ENCODE assay signal across 6 cellular contexts in the genomic region with DNA sequence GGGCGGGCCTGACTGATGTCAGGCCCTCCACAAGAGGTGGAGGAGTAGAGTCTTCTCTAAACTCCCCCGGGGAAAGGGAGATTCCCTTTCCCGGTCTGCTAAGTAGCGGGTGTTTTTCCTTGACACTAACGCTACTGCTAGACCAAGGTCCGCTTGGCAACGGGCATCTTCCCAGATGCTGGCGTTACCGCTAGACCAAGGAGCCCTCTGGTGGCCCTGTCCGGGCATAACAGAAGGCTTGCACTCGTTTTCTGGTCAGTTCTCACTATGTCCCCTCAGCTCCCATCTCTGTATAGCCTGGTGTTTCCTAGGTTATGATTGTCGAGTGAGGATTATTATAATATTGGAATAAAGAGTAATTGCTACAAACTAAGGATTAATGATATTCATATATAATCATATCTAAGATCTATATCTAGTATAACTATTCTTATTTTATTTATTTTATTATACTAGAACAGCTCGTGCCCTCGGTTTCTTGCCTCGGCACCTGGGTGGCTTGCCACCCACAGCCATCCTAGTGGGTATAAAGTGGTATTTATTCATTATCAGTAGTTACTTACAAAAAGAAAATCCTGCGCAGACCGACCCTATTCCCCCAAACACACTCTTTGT. TPM values are rescaled to one million over a fixed set of nuclear protein-coding genes. Genes with fewer than 3 reads are reported as not detected.
A peak's percentile ranks its signal among the peaks of the same experiment; 100 is the strongest.
DNase-seq lines count a peak whose midpoint lies in the region; TF ChIP-seq lines count a peak whose summit lies in the region.
"Not testable (repeated sequence)": the region's sequence is repeated elsewhere in the genome, so short reads cannot be mapped to it uniquely, and the experiment has no call there.

No MANE protein-coding gene starts in this region.

- peaks cover 100% of the 10 kb centered on the region for H3K36me3 Mint-ChIP-seq in Caco-2 (ENCODE audit: insufficient read depth, unreplicated experiment)
- H3K36me3 Mint-ChIP-seq in brain = peaks cover 88% of the 10 kb centered on the region

- H3K4me1 Mint-ChIP-seq in Caco-2 (ENCODE audit: low read depth, unreplicated experiment); brain: not testable (repeated sequence)

- 49 to 75% methylated on average over 17 of the region's 17 CpGs for WGBS in sigmoid colon, 2 donors

- not testable (repeated sequence) for TF ChIP-seq EP300 in sigmoid colon (IDR thresholded peaks at IDR 0.05)

- intact Hi-C loops in Caco-2 (cut with micrococcal nuclease; ENCODE audit: unreplicated experiment); sigmoid colon (cut with DNase I): not testable (repeated sequence)

- H3K9me3 ChIP-seq in Caco-2; SJCRH30 (replicated peaks); sigmoid colon: not testable (repeated sequence)

- not testable (repeated sequence) for H3K4me3 ChIP-seq in Caco-2 (ENCODE audit: low read depth, low read length); SJCRH30; sigmoid colon

- H3K27me3 Mint-ChIP-seq in Caco-2 (ENCODE audit: insufficient read depth, unreplicated experiment); brain: not testable (repeated sequence)

- not testable (repeated sequence) for H3K27me3 ChIP-seq in Caco-2 (replicated peaks; ENCODE audit: control insufficient read depth, insufficient read depth, low read length); SJCRH30; sigmoid colon

- POLR2A ChIA-PET in Caco-2 (lab: Charles Lee) = not testable (repeated sequence)

- not testable (repeated sequence) for H3K4me3 Mint-ChIP-seq in Caco-2 (ENCODE audit: unreplicated experiment); brain

- not testable (repeated sequence) for BruUV-seq in Caco-2 (replicated peaks; lab: Mats Ljungman, UMichigan)

- peaks cover 14% of the 10 kb centered on the region for H3K36me3 ChIP-seq in Caco-2 (ENCODE audit: control insufficient read depth, insufficient read depth, low read length)
- peaks cover 87% of the 10 kb centered on the region for H3K36me3 ChIP-seq in SJCRH30
- peaks cover 48 to 99% (median 76%) of the 10 kb centered on the region in 4 donors for H3K36me3 ChIP-seq in sigmoid colon

- TF ChIP-seq CTCF in Caco-2 (IDR thresholded peaks at IDR 0.05; ENCODE audit: insufficient read depth in 1 of 2, low read depth in 1 of 2, low read length in 1 of 2, severe bottlenecking in 1 of 2, unreplicated experiment in 1 of 2) (peak; percentile 39 to 78), brain (conservative IDR thresholded peaks at IDR 0.05) (peak; percentile 55 to 68), sigmoid colon (IDR thresholded peaks at IDR 0.05) (peak; percentile 19 to 64 (median 43))

- not testable (repeated sequence) for TF ChIP-seq POLR2A in sigmoid colon (IDR thresholded peaks at IDR 0.05)

- CTCF ChIA-PET in Caco-2 (lab: Charles Lee) = interaction anchor here (0.8 kb wide), 1 partner anchor 279 kb away, joined by 4 read pairs; no protein-coding TSS in a partner anchor

- H3K9me3 Mint-ChIP-seq in Caco-2 (ENCODE audit: unreplicated experiment); brain: not testable (repeated sequence)

- DNase-seq in Caco-2 (peak; percentile 79), LoVo (ENCODE audit: low spot score) (peak; percentile 63), SJCRH30 (peak; percentile 46 to 50), hypothalamus (lab: John Stamatoyannopoulos, UW) (peak in 30 of 51 donors; percentile 5 to 79 (median 38)), sigmoid colon (peak; percentile 80)

- not testable (repeated sequence) for H3K4me1 ChIP-seq in Caco-2, SJCRH30, sigmoid colon

- H3K27ac ChIP-seq in SJCRH30, sigmoid colon: not testable (repeated sequence)

- H3K27ac Mint-ChIP-seq in Caco-2 (ENCODE audit: unreplicated experiment) (peak overlapping the region; percentile 70), brain (peak overlapping the region in 2 of 5 experiments; percentile 30 to 45)

RNA-seq across cellular contexts. Expression of a gene that starts 6.9 kb away (rescaled TPM):
- total RNA-seq in Caco-2 (2022) = 199 and 220 TPM in 2 replicates
- total RNA-seq in SJCRH30 (2014; rRNA removed; shearing (Covaris generic)) = 132 and 136 TPM in 2 replicates
- 107 TPM for polyA plus RNA-seq in brain (ENCODE audit: insufficient read depth, low read depth, low replicate concordance)
- total RNA-seq in sigmoid colon = 10 to 100 TPM; 44.6 to 89.8 (median 69.3) TPM
- polyA plus RNA-seq in sigmoid colon = 100 to 1,000 TPM; 118 to 141 (median 119) TPM

RNA-seq across cellular contexts. Expression of a gene that starts 7.2 kb away (rescaled TPM):
- total RNA-seq in Caco-2 (2022) (180 and 191 TPM in 2 replicates), sigmoid colon (10 to 100 TPM; 84.5 to 89.5 (median 85.1) TPM)
- 72.8 and 76.8 TPM in 2 replicates for total RNA-seq in SJCRH30 (2014; rRNA removed; shearing (Covaris generic))
- polyA plus RNA-seq in brain (ENCODE audit: insufficient read depth, low read depth, low replicate concordance) (258 TPM), sigmoid colon (100 to 1,000 TPM; 145 to 194 (median 163) TPM)

RNA-seq across cellular contexts. Expression of a gene that starts 23.0 kb away (rescaled TPM):
- total RNA-seq in Caco-2 (2022) = 59.6 TPM in 2 replicates
- total RNA-seq in SJCRH30 (2014; rRNA removed; shearing (Covaris generic)) = 7.5 and 8.2 TPM in 2 replicates
- polyA plus RNA-seq in brain (ENCODE audit: insufficient read depth, low read depth, low replicate concordance) = 5.1 TPM
- total RNA-seq in sigmoid colon = 1 to 10 TPM; 4.6 to 6.4 (median 5.6) TPM
- 1 to 10 TPM; 1.2 to 5.5 (median 4.0) TPM for polyA plus RNA-seq in sigmoid colon

RNA-seq across cellular contexts. Expression of a gene that starts 23.1 kb away (rescaled TPM):
- total RNA-seq in Caco-2 (2022) = 133 and 158 TPM in 2 replicates
- 58.9 and 76.8 TPM in 2 replicates for total RNA-seq in SJCRH30 (2014; rRNA removed; shearing (Covaris generic))
- polyA plus RNA-seq in brain (ENCODE audit: insufficient read depth, low read depth, low replicate concordance) = 39.9 TPM
- total RNA-seq in sigmoid colon = 10 to 100 TPM; 26.8 to 32.3 (median 30.3) TPM
- 10 to 100 TPM; 12.7 to 28.0 (median 19.8) TPM for polyA plus RNA-seq in sigmoid colon

RNA-seq across cellular contexts. Expression of a gene that starts 41.1 kb away (rescaled TPM):
- total RNA-seq in Caco-2 (2022) (128 and 135 TPM in 2 replicates), sigmoid colon (100 to 1,000 TPM in 2 of 4 donors, 10 to 100 TPM in 2; 70.3 to 136 (median 105) TPM)
- total RNA-seq in SJCRH30 (2014; rRNA removed; shearing (Covaris generic)) = 40.9 and 42.2 TPM in 2 replicates
- polyA plus RNA-seq in brain (ENCODE audit: insufficient read depth, low read depth, low replicate concordance) (47.3 TPM), sigmoid colon (100 to 1,000 TPM; 229 to 390 (median 313) TPM)
